Comparison of ENCODE assay signal across 8 cellular contexts in the genomic region with DNA sequence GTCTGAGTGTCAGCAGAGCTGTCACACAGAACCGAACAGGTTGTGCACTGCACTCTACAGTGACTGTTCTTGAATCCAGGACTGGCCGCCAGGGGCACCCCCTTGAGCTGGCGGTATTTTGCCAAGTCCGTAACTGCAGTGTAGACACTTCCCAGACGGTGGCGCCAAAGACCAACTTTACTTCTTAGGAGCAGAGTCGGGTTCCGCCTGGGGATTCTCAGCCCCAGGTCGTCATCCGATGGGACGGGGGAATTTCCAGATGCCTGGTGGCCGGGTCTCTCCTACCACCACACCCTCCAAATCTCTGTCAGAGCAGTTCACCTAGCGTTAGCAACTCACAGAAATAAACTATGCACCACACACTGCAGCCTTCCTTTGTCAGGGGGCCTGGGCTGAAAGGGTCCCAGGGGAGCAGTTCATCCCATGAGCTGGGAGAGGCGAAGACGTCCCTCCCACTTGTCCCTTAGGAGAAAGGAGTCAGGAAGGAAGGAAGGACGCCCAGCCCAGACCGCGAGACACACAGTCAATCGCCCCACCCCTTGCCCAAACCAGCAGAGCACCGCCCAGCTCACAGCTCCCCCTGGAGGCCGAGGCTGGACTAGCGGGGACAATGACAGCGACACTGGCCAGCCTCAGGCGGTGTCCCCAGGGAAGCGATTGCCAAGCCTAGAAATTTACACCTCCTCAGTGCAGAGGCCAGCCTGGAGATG. TPM values are rescaled to one million over a fixed set of nuclear protein-coding genes. Genes with fewer than 3 reads are reported as not detected.
DNase-seq lines count a peak whose midpoint lies in the region; ATAC-seq and TF ChIP-seq lines count a peak whose summit lies in the region.

No MANE protein-coding gene starts in this region.

- DNase-seq in GM10248 (ENCODE audit: extremely low spot score) (peak; percentile 91), NB4 (ENCODE audit: low read depth) (peak; percentile 97), SK-N-DZ (ENCODE audit: low spot score) (peak; percentile 96), glomerular visceral epithelial cell (ENCODE audit: extremely low spot score) (peak; percentile 96), omental fat pad (ENCODE audit: low spot score) (peak; percentile 98), testis (peak; percentile 98)

- 0 to 1% methylated on average over 18 to 25 of the region's 25 CpGs for WGBS in testis, 2 donors

- H3K9me3 Mint-ChIP-seq in activated naive CD4-positive, alpha-beta T cell treated with anti-CD3 and anti-CD28 coated beads, Interleukin-2, amount 50 U/mL, for 24 hours: no peaks in the 10 kb centered on the region

- H3K27me3 Mint-ChIP-seq in activated naive CD4-positive, alpha-beta T cell treated with anti-CD3 and anti-CD28 coated beads, Interleukin-2, amount 50 U/mL, for 24 hours: no peaks in the 10 kb centered on the region

- H3K27me3 ChIP-seq in testis: no peaks in the 10 kb centered on the region

- no peaks in the 10 kb centered on the region for H3K36me3 ChIP-seq in testis (ENCODE audit: low read depth, missing control alignments)

- CTCF ChIA-PET in GM10248 (lab: Yijun Ruan, JAX): interaction anchor here (0.6 to 20.3 kb wide), 96 partner anchors 9 to 819 kb away, joined by 3 to 357 read pairs (median 5); partner anchors contain the start of genes ACD, AGRP, ATP6V0D1 and C16orf86

- ATAC-seq in HG02588 (IDR thresholded peaks at IDR 0.05; ENCODE audit: unreplicated experiment): peak; percentile 63
- peak; percentile 90 for ATAC-seq in omental fat pad (ENCODE audit: low FRiP score)

- H3K27ac Mint-ChIP-seq in activated naive CD4-positive, alpha-beta T cell treated with anti-CD3 and anti-CD28 coated beads, Interleukin-2, amount 50 U/mL, for 24 hours: peak overlapping the region; percentile 96

- no peak for TF ChIP-seq POLR2A in NB4 (IDR thresholded peaks at IDR 0.05; ENCODE audit: extremely low read depth, insufficient read length)
- TF ChIP-seq POLR2A in testis (IDR thresholded peaks at IDR 0.05): no peak

- H3K4me3 ChIP-seq in NB4 (ENCODE audit: low read depth, low read length) (peak overlapping the region; percentile 64), testis (peak overlapping the region; percentile 47 to 49)

- TF ChIP-seq CTCF in GM10248 (IDR thresholded peaks at IDR 0.05; ENCODE audit: control extremely low read depth, extremely low read depth, low read depth, missing control alignments): peak; percentile 99
- peak; percentile 99 for TF ChIP-seq CTCF in NB4 (IDR thresholded peaks at IDR 0.05; ENCODE audit: low read depth, low read length)
- peak in 2 of 3 donors; percentile 49 to 94 for TF ChIP-seq CTCF in omental fat pad (IDR thresholded peaks at IDR 0.05)
- TF ChIP-seq CTCF in testis (IDR thresholded peaks at IDR 0.05): peak; percentile 67 to 99 (median 93)

- H3K36me3 Mint-ChIP-seq in activated naive CD4-positive, alpha-beta T cell treated with anti-CD3 and anti-CD28 coated beads, Interleukin-2, amount 50 U/mL, for 24 hours: no peaks in the 10 kb centered on the region

- peaks cover 25% of the 10 kb centered on the region for H3K4me1 Mint-ChIP-seq in activated naive CD4-positive, alpha-beta T cell treated with anti-CD3 and anti-CD28 coated beads, Interleukin-2, amount 50 U/mL, for 24 hours

- POLR2A ChIA-PET in GM10248 (lab: Yijun Ruan, JAX): interaction anchor here (0.7 to 1.0 kb wide), 4 partner anchors 9 to 41 kb away, joined by 3 to 5 read pairs (median 4); partner anchors contain the start of gene CTCF

- peak overlapping the region; percentile 87 to 93 for H3K27ac ChIP-seq in testis

- H3K4me3 Mint-ChIP-seq in activated naive CD4-positive, alpha-beta T cell treated with anti-CD3 and anti-CD28 coated beads, Interleukin-2, amount 50 U/mL, for 24 hours: peak overlapping the region; percentile 93

- H3K4me1 ChIP-seq in testis: peaks cover 5% of the 10 kb centered on the region

- H3K9me3 ChIP-seq in testis: no peaks in the 10 kb centered on the region

- intact Hi-C loops in testis (cut with DNase I; ENCODE audit: low total_unique reads): no loop called here

RNA-seq across cellular contexts. Expression of gene RIPOR1, which starts 7.4 kb away (rescaled TPM):
- polyA plus RNA-seq in SK-N-DZ (2014; cell fraction: cytosol; rRNA removed): 15.0 and 16.7 TPM in 2 replicates
- polyA plus RNA-seq in SK-N-DZ (2014; cell fraction: nucleus; rRNA removed): 21.7 and 69.4 TPM in 2 replicates
- total RNA-seq in omental fat pad (10 to 100 TPM; 27.4 to 91.1 (median 64.8) TPM), testis (100 to 1,000 TPM in 1 of 2 donors, 10 to 100 TPM in 1; 79.4 to 109 TPM)
- 36.1 TPM for polyA plus RNA-seq in testis (ENCODE audit: insufficient read depth, low read depth, low replicate concordance)

RNA-seq across cellular contexts. Expression of gene AGRP, which starts 37.9 kb away (rescaled TPM):
- not detected in 2 replicates for polyA plus RNA-seq in SK-N-DZ (2014; cell fraction: cytosol; rRNA removed)
- not detected in 2 replicates for polyA plus RNA-seq in SK-N-DZ (2014; cell fraction: nucleus; rRNA removed)
- total RNA-seq in omental fat pad (not detected), testis (1 to 10 TPM; 1.2 to 1.7 TPM)
- polyA plus RNA-seq in testis (ENCODE audit: insufficient read depth, low read depth, low replicate concordance): not detected

RNA-seq across cellular contexts. Expression of gene ATP6V0D1, which starts 40.3 kb away (rescaled TPM):
- 61.3 and 68.8 TPM in 2 replicates for polyA plus RNA-seq in SK-N-DZ (2014; cell fraction: cytosol; rRNA removed)
- 33.0 and 44.5 TPM in 2 replicates for polyA plus RNA-seq in SK-N-DZ (2014; cell fraction: nucleus; rRNA removed)
- 100 to 1,000 TPM in 3 of 4 donors, 10 to 100 TPM in 1; 67.8 to 154 (median 124) TPM for total RNA-seq in omental fat pad
- total RNA-seq in testis: 100 to 1,000 TPM in 1 of 2 donors, 10 to 100 TPM in 1; 95.0 to 135 TPM
- polyA plus RNA-seq in testis (ENCODE audit: insufficient read depth, low read depth, low replicate concordance): 165 TPM

RNA-seq across cellular contexts. Expression of gene CTCF, which starts 41.1 kb away (rescaled TPM):
- polyA plus RNA-seq in SK-N-DZ (2014; cell fraction: cytosol; rRNA removed): 39.9 and 43.7 TPM in 2 replicates
- 26.0 and 33.8 TPM in 2 replicates for polyA plus RNA-seq in SK-N-DZ (2014; cell fraction: nucleus; rRNA removed)
- total RNA-seq in omental fat pad (10 to 100 TPM; 24.2 to 42.9 (median 28.2) TPM), testis (10 to 100 TPM; 45.5 to 47.0 TPM)
- 25.9 TPM for polyA plus RNA-seq in testis (ENCODE audit: insufficient read depth, low read depth, low replicate concordance)

Comparison
In these comparisons a context has a peak if more than half of its experiments do, and no peak if none do; other contexts are left out.
1. Peak in every context shown above with its lines: DNase-seq, ATAC-seq, H3K4me3 ChIP-seq and H3K27ac ChIP-seq.